ENCODE assay signal across 30 cellular contexts in the genomic region with DNA sequence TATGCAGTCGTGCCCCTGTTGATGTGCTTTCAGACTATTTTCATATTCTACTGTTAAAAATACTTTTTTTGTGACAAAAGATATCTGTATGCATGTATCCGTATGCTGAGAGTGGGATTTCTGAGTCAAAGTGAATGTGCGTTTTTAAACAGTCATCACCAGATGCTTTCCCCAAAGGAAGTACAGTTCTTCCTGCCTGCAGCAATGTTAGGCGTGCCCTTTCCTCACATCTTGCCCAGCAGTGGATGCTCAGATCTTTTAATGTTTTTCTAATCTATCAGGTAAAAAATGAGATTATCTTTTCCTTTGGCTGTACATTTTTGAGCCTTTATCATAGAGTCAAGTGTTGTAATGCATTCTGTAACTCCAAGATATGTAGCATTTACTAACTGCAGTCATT.
"Had no signal": no experiment of that assay in that cellular context is flagged by ENCODE, and none has a peak within 500 bp of the region (broad histone marks: within the 10 kb centered on the region; RNA-seq: fewer than 3 reads in every experiment).

No MANE protein-coding gene starts in this region.

- ATAC-seq: activated CD4-positive, CD25-positive, alpha-beta regulatory T cell treated with anti-CD3 and anti-CD28 coated beads, Interleukin-2, amount 50 U/mL, for 24 hours; activated naive CD4-positive, alpha-beta T cell treated with anti-CD3 and anti-CD28 coated beads, Interleukin-2, amount 50 U/mL, for 72 hours; activated T-cell treated with anti-CD3 and anti-CD28 coated beads, Interleukin-2, amount 50 U/mL, for 72 hours; T-helper 17 cell; WTC11 had no signal

- H3K36me3 ChIP-seq: ascending aorta, breast epithelium, cardiac muscle cell, esophagus squamous epithelium, heart left ventricle had no signal

- H3K9me3 ChIP-seq: ascending aorta, breast epithelium, esophagus squamous epithelium, heart left ventricle had no signal

- H3K27ac ChIP-seq: ascending aorta, breast epithelium, cardiac muscle cell, dorsolateral prefrontal cortex, epithelial cell of prostate, esophagus squamous epithelium, VCaP had no signal

- H3K4me1 ChIP-seq: breast epithelium, esophagus squamous epithelium had no signal

- FAIRE-seq: colon, frontal cortex had no signal

- H3K4me3 ChIP-seq: ascending aorta, breast epithelium, cardiac muscle cell, dorsolateral prefrontal cortex, esophagus squamous epithelium, heart left ventricle had no signal

- H3K27me3 ChIP-seq: ascending aorta, breast epithelium, cardiac muscle cell, dorsolateral prefrontal cortex, esophagus squamous epithelium, heart left ventricle had no signal

- DNase-seq: activated CD4-positive, alpha-beta memory T cell treated with anti-CD3 and anti-CD28 coated beads, Interleukin-2, amount 10 ng/mL, durations not matched to agents 7 days and 5 days; activated CD4-positive, alpha-beta T cell treated with anti-CD3 and anti-CD28 coated beads for 48 hours; activated CD8-positive, alpha-beta memory T cell treated with anti-CD3 and anti-CD28 coated beads, Interleukin-2, amount 50 U/mL, for 48 hours; activated gamma-delta T cell; activated naive CD4-positive, alpha-beta T cell; activated naive CD4-positive, alpha-beta T cell treated with anti-CD3 and anti-CD28 coated beads, Interleukin-2, amount 10 ng/mL, durations not matched to agents 7 days and 5 days; activated naive CD8-positive, alpha-beta T cell treated with anti-CD3 and anti-CD28 coated beads, Interleukin-2, amount 10 ng/mL, durations not matched to agents 7 days and 5 days; activated T-cell treated with anti-CD3 and anti-CD28 coated beads for 4 hours; activated T-cell treated with anti-CD3 and anti-CD28 coated beads, Interleukin-2, amount 50 U/mL, for 24 hours; activated T-cell treated with anti-CD3 and anti-CD28 coated beads, Interleukin-2, amount 50 U/mL, for 72 hours; cortex of kidney; dorsolateral prefrontal cortex; effector memory CD4-positive, alpha-beta T cell; endodermal cell; esophagus squamous epithelium; glutamatergic neuron; heart left ventricle; T-helper 1 cell; T-helper 17 cell; T1000 had no signal
